ENCODE assay signal across 23 cellular contexts in the genomic region with DNA sequence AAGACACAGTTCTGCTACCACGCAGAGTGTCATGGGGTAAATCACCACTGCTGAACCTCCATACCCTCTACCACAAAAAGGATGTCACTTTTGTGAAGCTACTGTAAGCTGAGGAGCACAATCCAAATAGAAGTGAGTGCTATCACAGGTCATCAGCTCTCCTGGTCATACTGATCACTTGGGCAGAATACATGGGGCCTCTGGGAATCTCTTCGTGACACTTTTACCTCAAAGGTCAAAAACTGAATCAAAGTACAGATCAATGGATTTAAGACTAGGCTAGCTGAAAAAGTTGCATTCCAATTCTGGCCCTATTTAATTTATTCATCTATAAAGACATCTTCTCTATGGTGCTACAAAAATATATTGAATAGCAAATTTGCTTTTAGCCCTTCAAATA.
DNase-seq lines count a peak whose midpoint lies in the region; ATAC-seq, FAIRE-seq and TF ChIP-seq lines count a peak whose summit lies in the region.
"Had no signal": no experiment of that assay in that cellular context is flagged by ENCODE, and none has a peak within 500 bp of the region (broad histone marks: within the 10 kb centered on the region; RNA-seq: fewer than 3 reads in every experiment).

No MANE protein-coding gene starts in this region.

- POLR2A ChIA-PET in HepG2 (lab: Yijun Ruan, JAX), result no interaction called here

- no peak for ATAC-seq in HepG2
- peak; percentile 68 for ATAC-seq in left lobe of liver
- ATAC-seq in left cardiac atrium, result no peak
- ATAC-seq: A549 had no signal

- H3K27me3 ChIP-seq in liver (ENCODE audit: control insufficient read depth in 4 of 4, insufficient read depth in 4 of 4, low read length in 3 of 4) (no peaks in the 10 kb centered on the region), HepG2 (ENCODE audit: control insufficient read depth in 1 of 2, insufficient read depth in 2 of 2, low read length in 2 of 2) (no peaks in the 10 kb centered on the region)

- TF ChIP-seq CTCF in liver (IDR thresholded peaks at IDR 0.05; ENCODE audit: low read depth, low read length, missing input control) (no peak), HepG2 (CRISPR knock-in tag; IDR thresholded peaks at IDR 0.05) (no peak)

- H3K9ac ChIP-seq in liver (ENCODE audit: low read depth in 1 of 2, low read length in 2 of 2), result no peak overlapping the region
- no peak overlapping the region for H3K9ac ChIP-seq in HepG2 (ENCODE audit: insufficient read depth, low read depth, low read length)
- H3K9ac ChIP-seq: GM23248 had no signal

- no peak for TF ChIP-seq RAD21 in liver (IDR thresholded peaks at IDR 0.05)
- TF ChIP-seq RAD21 in HepG2 (CRISPR knock-in tag; IDR thresholded peaks at IDR 0.05), result no peak

- H3K4me1 ChIP-seq in liver (ENCODE audit: control insufficient read depth in 4 of 4, insufficient read depth in 4 of 4, low read length in 3 of 4) (peaks cover 0 to 8% (median 2%) of the 10 kb centered on the region in 4 donors), HepG2 (ENCODE audit: insufficient read depth, low read length) (no peaks in the 10 kb centered on the region)
- H3K4me1 ChIP-seq: A549, Caco-2 had no signal

- in situ Hi-C loops in HepG2 (cut with HindIII; ENCODE audit: extremely low pct_ligation_motif_present, low pct_unique_long_range_greater_than_20kb), result no loop called here

- H3K4me3 ChIP-seq in liver (ENCODE audit: low read depth in 1 of 3, low read length in 3 of 3) (no peak overlapping the region), HepG2 (replicated peaks in 1 of 3; ENCODE audit: insufficient read depth in 1 of 3, low read depth in 2 of 3, low read length in 3 of 3) (no peak overlapping the region)
- H3K4me3 ChIP-seq: A549, GM23248, HAP-1 had no signal

- FAIRE-seq in HepG2 (lab: Jason Lieb, UNC), result no peak
- FAIRE-seq: A549, D721Med, GM12892, GM18507 had no signal

- TF ChIP-seq POLR2A in HepG2 (IDR thresholded peaks at IDR 0.05; ENCODE audit: insufficient read depth in 1 of 2, low read depth in 2 of 2, low read length in 2 of 2), result no peak

- CTCF ChIA-PET in HepG2 (lab: Yijun Ruan, JAX; ENCODE audit: low intra/inter-chr PET ratio, low total read pairs), result no interaction called here

- WGBS in liver, result 67% methylated on average over 2 of the region's 2 CpGs
- WGBS in HepG2 (ENCODE audit: low lambda C conversion rate), result 90% methylated on average over 2 of the region's 2 CpGs

- TF ChIP-seq EP300 in HepG2 (IDR thresholded peaks at IDR 0.05; ENCODE audit: low read depth in 2 of 2, low read length in 2 of 2) (no peak), HepG2 (CRISPR knock-in tag; IDR thresholded peaks at IDR 0.05; ENCODE audit: borderline replicate concordance) (no peak)

- H3K36me3 ChIP-seq in liver (ENCODE audit: control insufficient read depth in 4 of 4, insufficient read depth in 3 of 4, low read depth in 1 of 4, low read length in 3 of 4) (peaks cover 0 to 25% (median 6%) of the 10 kb centered on the region in 4 donors), HepG2 (replicated peaks in 1 of 2; ENCODE audit: control insufficient read depth in 1 of 2, insufficient read depth in 2 of 2, low read length in 2 of 2) (peaks cover 1 to 3% of the 10 kb centered on the region in 2 experiments; a peak in 3 of 5 replicates)
- H3K36me3 ChIP-seq: HAP-1 had no signal

- H2AFZ ChIP-seq in HepG2 (ENCODE audit: low read length), result no peak overlapping the region
- H2AFZ ChIP-seq: GM23248 had no signal

- H3K27ac ChIP-seq in liver (ENCODE audit: low read depth in 1 of 2, low read length in 2 of 2), result no peak overlapping the region
- H3K27ac ChIP-seq in HepG2 (ENCODE audit: extremely low read length, insufficient read depth, low read length), result no peak overlapping the region
- H3K27ac ChIP-seq: 22Rv1, A549, C4-2B, GM23248, HL-60 had no signal

- DNase-seq in NCI-H1092 treated with DMSO at 0.1 percent for 48 hours (lab: John Stamatoyannopoulos, UW), result peak; percentile 73
- DNase-seq in NCI-H1092 (lab: John Stamatoyannopoulos, UW), result no peak
- DNase-seq in HepG2 (ENCODE audit: low spot score), result no peak
- no peak for DNase-seq in left lobe of liver (ENCODE audit: low spot score)
- DNase-seq in left cardiac atrium, result no peak
- DNase-seq in NCI-H774 (lab: John Stamatoyannopoulos, UW), result no peak
- DNase-seq: AML-193; Caco-2; CD4-positive, alpha-beta T cell; DMS153; DMS79; GDM1; GM23248; IMR-90 had no signal

- no peak overlapping the region for H3K4me2 ChIP-seq in HepG2 (ENCODE audit: low read depth, low read length)
- H3K4me2 ChIP-seq: A549 had no signal

- H3K9me3 ChIP-seq in liver (ENCODE audit: control insufficient read depth in 4 of 4, low read length in 3 of 4) (no peaks in the 10 kb centered on the region), HepG2 (ENCODE audit: low read length) (no peaks in the 10 kb centered on the region)
- H3K9me3 ChIP-seq: A549, Caco-2, HAP-1 had no signal

- BruUV-seq in HepG2 (replicated peaks; lab: Mats Ljungman, UMichigan), result no TSS peak

- H4K20me1 ChIP-seq in HepG2 (ENCODE audit: insufficient read depth, low read length), result no peaks in the 10 kb centered on the region

- no peaks in the 10 kb centered on the region for H3K79me2 ChIP-seq in HepG2 (ENCODE audit: insufficient read depth, low read length)

- intact Hi-C loops in HepG2 (cut with micrococcal nuclease; ENCODE audit: unreplicated experiment), result no loop called here
- intact Hi-C loops in left cardiac atrium (cut with DNase I), result no loop called here

TF ChIP-seq in liver, 16 proteins besides CTCF, POLR2A, EP300 and RAD21:
- peak; percentile 24 to 50 for TF ChIP-seq RXRA (IDR thresholded peaks at IDR 0.05)
- peak; percentile 61 to 77 for TF ChIP-seq HNF4A (conservative IDR thresholded peaks at IDR 0.05)
- no peak for TF ChIP-seq SP1 (IDR thresholded peaks at IDR 0.05)

TF ChIP-seq in HepG2, 621 proteins besides CTCF, POLR2A, EP300 and RAD21:
- no peak for TF ChIP-seq SMYD3 (CRISPR knock-in tag; IDR thresholded peaks at IDR 0.05)
- TF ChIP-seq ZNF17 (CRISPR knock-in tag; IDR thresholded peaks at IDR 0.05), result no peak
- TF ChIP-seq MED1 (CRISPR knock-in tag; IDR thresholded peaks at IDR 0.05), result no peak
- no peak for TF ChIP-seq ZNF556 (CRISPR knock-in tag; IDR thresholded peaks at IDR 0.05; ENCODE audit: borderline replicate concordance)
- no peak for TF ChIP-seq ZFP1 (CRISPR knock-in tag; IDR thresholded peaks at IDR 0.05)
- no peak for TF ChIP-seq EED (CRISPR knock-in tag; IDR thresholded peaks at IDR 0.05)
- no peak for TF ChIP-seq HMGA1 (CRISPR knock-in tag; conservative IDR thresholded peaks at IDR 0.05)
- no peak for TF ChIP-seq RFX1 (IDR thresholded peaks at IDR 0.05)
- TF ChIP-seq ZNF367 (CRISPR knock-in tag; IDR thresholded peaks at IDR 0.05; ENCODE audit: borderline replicate concordance), result no peak
- no peak for TF ChIP-seq ZNF383 (CRISPR knock-in tag; IDR thresholded peaks at IDR 0.05; ENCODE audit: borderline replicate concordance)
- TF ChIP-seq ASH2L (IDR thresholded peaks at IDR 0.05; ENCODE audit: insufficient read length, low read depth, low read length), result no peak
- no peak for TF ChIP-seq PPARG (CRISPR knock-in tag; conservative IDR thresholded peaks at IDR 0.05)
- TF ChIP-seq, protein P1, sequence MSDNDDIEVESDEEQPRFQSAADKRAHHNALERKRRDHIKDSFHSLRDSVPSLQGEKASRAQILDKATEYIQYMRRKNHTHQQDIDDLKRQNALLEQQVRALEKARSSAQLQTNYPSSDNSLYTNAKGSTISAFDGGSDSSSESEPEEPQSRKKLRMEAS (IDR thresholded peaks at IDR 0.05), result no peak
- no peak for TF ChIP-seq PHB2 (IDR thresholded peaks at IDR 0.05; ENCODE audit: partially characterized antibody)
- no peak for TF ChIP-seq SIX1 (CRISPR knock-in tag; IDR thresholded peaks at IDR 0.05; ENCODE audit: borderline replicate concordance)
